1 cellular context compared by ENCODE assay signal in genomic region chr12:21501258-21502163, GRCh38.
TF ChIP-seq lines count a peak whose summit lies in the region.

Gene GOLT1B, plus strand, starts transcription at chr12:21501789. Its CDS starts 135 bp downstream, at chr12:21501924.
Gene RECQL, minus strand, starts transcription at chr12:21501635. Its CDS starts 2,065 bp downstream, at chr12:21499570.

TF ChIP-seq in HepG2, 621 proteins besides CTCF, POLR2A, EP300 and RAD21 (continued from another document and continues in another):
- peak; percentile 70 for TF ChIP-seq ZNF687 (CRISPR knock-in tag; IDR thresholded peaks at IDR 0.05)
- TF ChIP-seq SMYD3 (CRISPR knock-in tag; IDR thresholded peaks at IDR 0.05): peak; percentile 30; the same call in 1 of the 2 replicates
- TF ChIP-seq TMF1 (CRISPR knock-in tag; IDR thresholded peaks at IDR 0.05; ENCODE audit: low read depth): no peak
- no peak for TF ChIP-seq ZUFSP (CRISPR knock-in tag; IDR thresholded peaks at IDR 0.05; ENCODE audit: borderline replicate concordance)
- TF ChIP-seq MNT (IDR thresholded peaks at IDR 0.05): peak; percentile 84
- peak; percentile 78 for TF ChIP-seq AGO2 (optimal IDR thresholded peaks at IDR 0.05; ENCODE audit: low read depth, low read length)
- TF ChIP-seq PHF21A (CRISPR knock-in tag; IDR thresholded peaks at IDR 0.05): peak; percentile 59; the same call in 1 of the 2 replicates
- TF ChIP-seq SNAPC5 (CRISPR knock-in tag; IDR thresholded peaks at IDR 0.05; ENCODE audit: borderline replicate concordance): no peak
- peak; percentile 95 for TF ChIP-seq E2F1 (CRISPR knock-in tag; IDR thresholded peaks at IDR 0.05)
- TF ChIP-seq NR2F2 (IDR thresholded peaks at IDR 0.05; ENCODE audit: borderline replicate concordance, low read depth): peak; percentile 32; the same call in 1 of the 2 replicates
- 0 out of 2 replicates have a peak, but pooled peaks have one; percentile 82 for TF ChIP-seq EED (CRISPR knock-in tag; IDR thresholded peaks at IDR 0.05)
- TF ChIP-seq MEF2D (CRISPR knock-in tag; IDR thresholded peaks at IDR 0.05): peak; percentile 62; the same call in 1 of the 2 replicates
- TF ChIP-seq LCORL (IDR thresholded peaks at IDR 0.05): no peak
- TF ChIP-seq LCORL (CRISPR knock-in tag; IDR thresholded peaks at IDR 0.05): peak; percentile 31; the same call in 1 of the 2 replicates
- peak; percentile 45; the same call in 1 of the 2 replicates for TF ChIP-seq ZNF574 (CRISPR knock-in tag; IDR thresholded peaks at IDR 0.05)
- TF ChIP-seq ZFP91 (CRISPR knock-in tag; IDR thresholded peaks at IDR 0.05; ENCODE audit: borderline replicate concordance): peak; percentile 80; the same call in 1 of the 2 replicates
- TF ChIP-seq RBFOX2 (IDR thresholded peaks at IDR 0.05; ENCODE audit: low read depth, low read length): peak; percentile 80
- no peak for TF ChIP-seq JDP2 (CRISPR knock-in tag; IDR thresholded peaks at IDR 0.05; ENCODE audit: borderline replicate concordance)
- no peak for TF ChIP-seq ZBTB7A (CRISPR knock-in tag; IDR thresholded peaks at IDR 0.05)
- TF ChIP-seq ZNF878 (CRISPR knock-in tag; IDR thresholded peaks at IDR 0.05): peak; percentile 86
- 0 out of 2 replicates have a peak, but pooled peaks have one; percentile 37 for TF ChIP-seq ZNF414 (CRISPR knock-in tag; IDR thresholded peaks at IDR 0.05)
- peak; percentile 49; the same call in 1 of the 2 replicates for TF ChIP-seq BORCS8-MEF2B (CRISPR knock-in tag; IDR thresholded peaks at IDR 0.05)
- TF ChIP-seq ZNF615 (CRISPR knock-in tag; IDR thresholded peaks at IDR 0.05; ENCODE audit: borderline replicate concordance): 0 out of 2 replicates have a peak, but pooled peaks have one; percentile 52
- peak; percentile 75; the same call in 1 of the 2 replicates for TF ChIP-seq THAP9 (CRISPR knock-in tag; IDR thresholded peaks at IDR 0.05; ENCODE audit: borderline replicate concordance)
- TF ChIP-seq KMT2B (CRISPR knock-in tag; IDR thresholded peaks at IDR 0.05): peak; percentile 93
- TF ChIP-seq TFDP1 (CRISPR knock-in tag; IDR thresholded peaks at IDR 0.05; ENCODE audit: borderline replicate concordance): peak; percentile 96
- TF ChIP-seq TBX3 (IDR thresholded peaks at IDR 0.05; ENCODE audit: borderline replicate concordance): no peak
- peak; percentile 47; the same call in 1 of the 2 replicates for TF ChIP-seq BRF2 (CRISPR knock-in tag; IDR thresholded peaks at IDR 0.05)
- TF ChIP-seq TAF1 (CRISPR knock-in tag; IDR thresholded peaks at IDR 0.05): peak; percentile 61
- TF ChIP-seq HIVEP1 (CRISPR knock-in tag; IDR thresholded peaks at IDR 0.05): no peak
- TF ChIP-seq TBX2 (CRISPR knock-in tag; IDR thresholded peaks at IDR 0.05; ENCODE audit: borderline replicate concordance): peak; percentile 81; the same call in 1 of the 2 replicates
- TF ChIP-seq KLF6 (CRISPR knock-in tag; IDR thresholded peaks at IDR 0.05): peak; percentile 88
- peak; percentile 87 for TF ChIP-seq THAP11 (CRISPR knock-in tag; IDR thresholded peaks at IDR 0.05)
